12 cellular contexts compared by ENCODE assay signal in the genomic region with DNA sequence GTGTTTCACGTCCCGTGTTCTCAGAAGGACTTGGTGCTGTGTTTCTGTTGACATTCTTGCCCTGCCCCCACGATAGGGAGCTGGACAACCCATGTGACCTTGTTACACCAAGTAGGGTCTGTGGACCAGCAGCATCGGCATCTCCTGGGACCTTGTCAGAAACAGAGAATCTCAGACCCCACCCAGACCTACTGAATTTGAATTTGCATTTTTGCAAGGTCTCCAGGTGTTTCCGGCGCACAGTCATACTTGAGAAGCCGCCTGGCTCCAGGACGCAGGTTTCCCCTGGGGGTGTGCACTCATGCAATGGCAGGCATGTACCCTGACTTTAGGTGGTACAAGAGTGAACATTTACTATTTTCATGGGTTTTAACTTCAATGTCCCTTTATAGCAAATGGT.
DNase-seq lines count a peak whose midpoint lies in the region; ATAC-seq and TF ChIP-seq lines count a peak whose summit lies in the region.
"Had no signal": no experiment of that assay in that cellular context is flagged by ENCODE, and none has a peak within 500 bp of the region (broad histone marks: within the 10 kb centered on the region; RNA-seq: fewer than 3 reads in every experiment).

No MANE protein-coding gene starts in this region.

- no peaks in the 10 kb centered on the region for H3K9me3 ChIP-seq in BLaER1 treated with 17β-estradiol and CSF1 and Interleukin-3, amounts not matched to agents 10 nM and 100 nM (replicated peaks in 1 of 11)
- H3K9me3 ChIP-seq: right lobe of liver had no signal

- no peaks in the 10 kb centered on the region for H3K36me3 Mint-ChIP-seq in type B pancreatic cell

- no peaks in the 10 kb centered on the region for H3K4me1 Mint-ChIP-seq in type B pancreatic cell (ENCODE audit: unreplicated experiment)
- H3K4me1 Mint-ChIP-seq: activated CD4-positive, alpha-beta memory T cell treated with anti-CD3 and anti-CD28 coated beads, Interleukin-2, amount 10 ng/mL, durations not matched to agents 7 days and 5 days had no signal

- peak overlapping the region in 1 of 11 experiments; percentile 36; a peak in 1 of 22 replicates for H3K9ac ChIP-seq in BLaER1 treated with 17β-estradiol and CSF1 and Interleukin-3, amounts not matched to agents 10 nM and 100 nM

- no peak for TF ChIP-seq CTCF in type B pancreatic cell (conservative IDR thresholded peaks at IDR 0.05)

- no peak overlapping the region for H3K4me3 Mint-ChIP-seq in type B pancreatic cell
- H3K4me3 Mint-ChIP-seq: activated CD4-positive, alpha-beta memory T cell treated with anti-CD3 and anti-CD28 coated beads, Interleukin-2, amount 10 ng/mL, durations not matched to agents 7 days and 5 days had no signal

- H3K4me2 ChIP-seq in BLaER1 treated with 17β-estradiol and CSF1 and Interleukin-3, amounts not matched to agents 10 nM and 100 nM = peak overlapping the region; percentile 28 to 92 (median 79); a peak in 21 of 22 replicates

- H3K36me3 ChIP-seq in BLaER1 treated with 17β-estradiol and CSF1 and Interleukin-3, amounts not matched to agents 10 nM and 100 nM = no peaks in the 10 kb centered on the region
- H3K36me3 ChIP-seq: right lobe of liver had no signal

- H3K4me1 ChIP-seq in BLaER1 treated with 17β-estradiol and CSF1 and Interleukin-3, amounts not matched to agents 10 nM and 100 nM = peaks cover 12 to 42% (median 31%) of the 10 kb centered on the region in 10 experiments
- H3K4me1 ChIP-seq: right lobe of liver had no signal

- DNase-seq in GM19238 (ENCODE audit: insufficient read length, low spot score) (peak; percentile 76), activated T-cell treated with anti-CD3 and anti-CD28 coated beads for 4 hours (no peak), cerebellar nuclear complex (lab: John Stamatoyannopoulos, UW) (no peak), type B pancreatic cell (ENCODE audit: extremely low spot score, unreplicated experiment) (no peak)
- no peak for DNase-seq in stimulated activated CD4-positive, alpha-beta T cell treated with anti-CD3 and anti-CD28 coated beads, Interleukin-1b, Interleukin-23, amount 100 ng/mL, for 48 hours
- DNase-seq: activated CD4-positive, alpha-beta memory T cell treated with anti-CD3 and anti-CD28 coated beads, Interleukin-2, amount 10 ng/mL, durations not matched to agents 7 days and 5 days; NCI-H1092 had no signal

- H3K27ac ChIP-seq in BLaER1 treated with 17β-estradiol and CSF1 and Interleukin-3, amounts not matched to agents 10 nM and 100 nM = peak overlapping the region in 4 of 11 experiments; percentile 3 to 62 (median 48); a peak in 6 of 22 replicates
- H3K27ac ChIP-seq: right lobe of liver, SK-N-MC had no signal

- peaks cover 47% of the 10 kb centered on the region for H3K27me3 Mint-ChIP-seq in type B pancreatic cell

- peaks cover 0 to 4% (median 0%) of the 10 kb centered on the region in 11 experiments; a peak in 1 of 22 replicates for H3K27me3 ChIP-seq in BLaER1 treated with 17β-estradiol and CSF1 and Interleukin-3, amounts not matched to agents 10 nM and 100 nM
- H3K27me3 ChIP-seq: right lobe of liver had no signal

- peak overlapping the region in 2 of 10 experiments; percentile 26 to 32; a peak in 1 of 20 replicates for H3K4me3 ChIP-seq in BLaER1 treated with 17β-estradiol and CSF1 and Interleukin-3, amounts not matched to agents 10 nM and 100 nM
- H3K4me3 ChIP-seq: right lobe of liver, SK-N-MC had no signal

- H4K20me1 ChIP-seq in BLaER1 treated with 17β-estradiol and CSF1 and Interleukin-3, amounts not matched to agents 10 nM and 100 nM = peaks cover 0 to 31% (median 6%) of the 10 kb centered on the region in 11 experiments; a peak in 9 of 22 replicates

- no peak overlapping the region for H3K27ac Mint-ChIP-seq in type B pancreatic cell
- H3K27ac Mint-ChIP-seq: activated CD4-positive, alpha-beta memory T cell treated with anti-CD3 and anti-CD28 coated beads, Interleukin-2, amount 10 ng/mL, durations not matched to agents 7 days and 5 days had no signal

- ATAC-seq in HG02763 (IDR thresholded peaks at IDR 0.05; ENCODE audit: unreplicated experiment) (peak; percentile 77), HG03565 (IDR thresholded peaks at IDR 0.05; ENCODE audit: unreplicated experiment) (peak; percentile 75)

- H3K9me3 Mint-ChIP-seq in type B pancreatic cell = peaks cover 4% of the 10 kb centered on the region
- H3K9me3 Mint-ChIP-seq: activated CD4-positive, alpha-beta memory T cell treated with anti-CD3 and anti-CD28 coated beads, Interleukin-2, amount 10 ng/mL, durations not matched to agents 7 days and 5 days had no signal
